ENCODE assay signal across 8 cellular contexts in the genomic region with DNA sequence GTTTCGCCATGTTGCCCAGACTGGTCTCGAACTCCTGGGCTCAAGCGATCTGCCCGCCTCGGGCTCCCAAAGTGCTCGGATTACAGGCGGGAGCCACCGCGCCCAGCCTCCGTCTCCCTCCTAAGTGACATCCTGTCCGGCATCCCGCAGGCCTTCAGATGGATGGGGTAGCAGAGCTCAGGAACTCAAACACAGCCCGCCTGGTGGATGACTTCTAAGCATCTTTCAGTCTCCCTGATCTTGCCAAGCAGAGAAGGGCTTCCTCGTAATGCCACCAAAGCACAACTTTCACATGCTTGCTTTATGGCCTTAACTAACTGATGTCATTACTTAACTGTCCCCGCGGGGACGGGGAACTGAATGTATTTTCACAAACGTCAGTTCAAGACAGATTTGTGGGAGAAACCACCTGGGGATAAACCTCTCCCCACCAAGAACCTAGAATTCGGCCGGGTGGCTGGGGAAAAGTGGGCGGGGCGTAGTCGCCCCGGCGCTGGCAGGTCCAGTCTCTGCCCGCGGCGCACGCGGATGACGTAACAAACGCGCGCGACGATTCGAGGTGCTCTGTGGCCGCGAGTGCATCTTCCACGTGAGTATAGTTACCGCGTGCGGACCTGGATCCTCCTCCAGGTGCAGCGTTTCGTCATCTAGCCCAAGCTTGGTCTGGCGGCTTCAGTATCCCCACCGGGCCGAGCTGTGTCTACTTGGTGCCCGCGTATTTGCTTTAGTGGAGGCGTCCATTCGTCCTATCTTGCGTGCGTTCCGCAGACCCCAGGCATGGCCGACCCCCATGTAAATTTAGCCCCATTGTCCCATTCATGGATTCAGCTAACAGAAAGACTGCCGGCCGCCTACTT. TPM values are rescaled to one million over a fixed set of nuclear protein-coding genes. Genes with fewer than 3 reads are reported as not detected.
DNase-seq lines count a peak whose midpoint lies in the region; ATAC-seq and TF ChIP-seq lines count a peak whose summit lies in the region.

A gene with protein sequence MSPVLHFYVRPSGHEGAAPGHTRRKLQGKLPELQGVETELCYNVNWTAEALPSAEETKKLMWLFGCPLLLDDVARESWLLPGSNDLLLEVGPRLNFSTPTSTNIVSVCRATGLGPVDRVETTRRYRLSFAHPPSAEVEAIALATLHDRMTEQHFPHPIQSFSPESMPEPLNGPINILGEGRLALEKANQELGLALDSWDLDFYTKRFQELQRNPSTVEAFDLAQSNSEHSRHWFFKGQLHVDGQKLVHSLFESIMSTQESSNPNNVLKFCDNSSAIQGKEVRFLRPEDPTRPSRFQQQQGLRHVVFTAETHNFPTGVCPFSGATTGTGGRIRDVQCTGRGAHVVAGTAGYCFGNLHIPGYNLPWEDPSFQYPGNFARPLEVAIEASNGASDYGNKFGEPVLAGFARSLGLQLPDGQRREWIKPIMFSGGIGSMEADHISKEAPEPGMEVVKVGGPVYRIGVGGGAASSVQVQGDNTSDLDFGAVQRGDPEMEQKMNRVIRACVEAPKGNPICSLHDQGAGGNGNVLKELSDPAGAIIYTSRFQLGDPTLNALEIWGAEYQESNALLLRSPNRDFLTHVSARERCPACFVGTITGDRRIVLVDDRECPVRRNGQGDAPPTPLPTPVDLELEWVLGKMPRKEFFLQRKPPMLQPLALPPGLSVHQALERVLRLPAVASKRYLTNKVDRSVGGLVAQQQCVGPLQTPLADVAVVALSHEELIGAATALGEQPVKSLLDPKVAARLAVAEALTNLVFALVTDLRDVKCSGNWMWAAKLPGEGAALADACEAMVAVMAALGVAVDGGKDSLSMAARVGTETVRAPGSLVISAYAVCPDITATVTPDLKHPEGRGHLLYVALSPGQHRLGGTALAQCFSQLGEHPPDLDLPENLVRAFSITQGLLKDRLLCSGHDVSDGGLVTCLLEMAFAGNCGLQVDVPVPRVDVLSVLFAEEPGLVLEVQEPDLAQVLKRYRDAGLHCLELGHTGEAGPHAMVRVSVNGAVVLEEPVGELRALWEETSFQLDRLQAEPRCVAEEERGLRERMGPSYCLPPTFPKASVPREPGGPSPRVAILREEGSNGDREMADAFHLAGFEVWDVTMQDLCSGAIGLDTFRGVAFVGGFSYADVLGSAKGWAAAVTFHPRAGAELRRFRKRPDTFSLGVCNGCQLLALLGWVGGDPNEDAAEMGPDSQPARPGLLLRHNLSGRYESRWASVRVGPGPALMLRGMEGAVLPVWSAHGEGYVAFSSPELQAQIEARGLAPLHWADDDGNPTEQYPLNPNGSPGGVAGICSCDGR (N-terminal part only) (plus strand): TSS at position 539 of the 857 bp plus-strand sequence. CDS start 4,649 bp downstream, outside the sequence.

- ATAC-seq in HG02623 (IDR thresholded peaks at IDR 0.05; ENCODE audit: unreplicated experiment) (peak; percentile 40), heart right ventricle (peak; percentile 83 to 91 (median 85))

- TF ChIP-seq CTCF in heart right ventricle (IDR thresholded peaks at IDR 0.05) (no peak), transverse colon (IDR thresholded peaks at IDR 0.05) (no peak)

- H3K27ac ChIP-seq in heart right ventricle (peak within 1 kb of the TSS; percentile 90 to 99 (median 94)), transverse colon (peak within 1 kb of the TSS; percentile 98 to 100 (median 100))

- H3K9me3 ChIP-seq in heart right ventricle (peaks cover 0 to 3% (median 0%) of the 10 kb centered on the region in 11 donors), transverse colon (no peaks in the 10 kb centered on the region)

- H3K4me1 ChIP-seq in heart right ventricle (peaks cover 0 to 34% (median 12%) of the 10 kb centered on the region in 9 donors), transverse colon (peaks cover 7 to 18% (median 15%) of the 10 kb centered on the region in 4 donors)

- DNase-seq in NCI-H1436 treated with DMSO at 0.1 percent for 48 hours (lab: John Stamatoyannopoulos, UW) (peak; percentile 59), amniotic epithelial cell (ENCODE audit: low read depth) (peak; percentile 87), heart right ventricle (peak; percentile 95), posterior cingulate gyrus (peak; percentile 91 to 99 (median 94)), transverse colon (peak; percentile 97)

- intact Hi-C loops in T-helper 1 cell treated with Interleukin-12 subunit alpha and Interleukin-12 subunit beta and Interleukin-4 antibody, amounts not matched to agents 30 ng/mL and 1 ng/mL, for 36 hours (cut with micrococcal nuclease) = loop anchor here (1.0 to 2.0 kb wide), 8 partner anchors 39 to 812 kb away; partner anchors contain the start of genes AURKB, KDM6B, RANGRF and RPL26
- intact Hi-C loops in heart right ventricle (cut with DNase I) = loop anchor here in 6 of 10 donors (1.0 to 5.0 kb wide), 8 partner anchors 26 to 133 kb away; partner anchors contain the start of genes RANGRF (in 1 of the 6), RPL26 (in 1 of the 6) and SLC25A35 (in 1 of the 6)
- intact Hi-C loops in posterior cingulate gyrus (cut with DNase I) = loop anchor here (2.0 kb wide), 2 partner anchors 26 to 46 kb away; partner anchors contain the start of gene SLC25A35
- intact Hi-C loops in transverse colon (cut with DNase I; ENCODE audit: low total_unique reads) = no loop called here

- no peaks in the 10 kb centered on the region for H3K27me3 ChIP-seq in heart right ventricle
- no peaks in the 10 kb centered on the region for H3K27me3 ChIP-seq in transverse colon

- H3K36me3 ChIP-seq in heart right ventricle (peaks cover 0 to 15% (median 0%) of the 10 kb centered on the region in 9 donors), transverse colon (no peaks in the 10 kb centered on the region)

- TF ChIP-seq EP300 in transverse colon (IDR thresholded peaks at IDR 0.05; ENCODE audit: low read depth) = no peak

- in situ Hi-C loops in transverse colon (cut with MboI; ENCODE audit: low pct_ligation_motif_present in 1 of 4, low pct_unique_long_range_greater_than_20kb in 1 of 4, low sequenced_read_pairs in 3 of 4) = no loop called here

- peak; percentile 72 for TF ChIP-seq POLR2A in transverse colon (IDR thresholded peaks at IDR 0.05)

- WGBS in heart right ventricle, 2 donors = 0% methylated on average over 58 of the region's 58 CpGs
- 0% methylated on average over 2 to 38 of the region's 58 CpGs for WGBS in transverse colon (ENCODE audit: low coverage in 1 of 2), 2 donors

- H3K4me3 ChIP-seq in GM08714 (ENCODE audit: low read length) (peak within 1 kb of the TSS; percentile 86), heart right ventricle (peak within 1 kb of the TSS; percentile 57 to 87 (median 75)), transverse colon (peak within 1 kb of the TSS; percentile 56 to 87 (median 62))

RNA-seq across cellular contexts. Expression of the gene that starts here (rescaled TPM):
- total RNA-seq in T-helper 1 cell treated with Interleukin-12 subunit alpha and Interleukin-12 subunit beta and Interleukin-4 antibody, amounts not matched to agents 30 ng/mL and 1 ng/mL, for 36 hours = 74.6 and 75.3 TPM in 2 replicates
- 10 to 100 TPM in 9 of 10 donors, 1 to 10 TPM in 1; 9.6 to 17.9 (median 13.7) TPM for total RNA-seq in heart right ventricle
- 10 to 100 TPM in 1 of 2 donors, 1 to 10 TPM in 1; 8.6 to 11.2 TPM for polyA plus RNA-seq in heart right ventricle
- 10 to 100 TPM in 2 of 4 donors, 1 to 10 TPM in 1, under 1 TPM in 1; 0.75 to 24.9 (median 8.9) TPM for total RNA-seq in transverse colon

Comparison
In these comparisons a context has a peak if more than half of its experiments do, and no peak if none do; other contexts are left out.
1. Peak in every context shown above with its lines: DNase-seq, ATAC-seq, H3K4me3 ChIP-seq and H3K27ac ChIP-seq.